Comparison of ENCODE assay signal across 2 cellular contexts in the genomic region with DNA sequence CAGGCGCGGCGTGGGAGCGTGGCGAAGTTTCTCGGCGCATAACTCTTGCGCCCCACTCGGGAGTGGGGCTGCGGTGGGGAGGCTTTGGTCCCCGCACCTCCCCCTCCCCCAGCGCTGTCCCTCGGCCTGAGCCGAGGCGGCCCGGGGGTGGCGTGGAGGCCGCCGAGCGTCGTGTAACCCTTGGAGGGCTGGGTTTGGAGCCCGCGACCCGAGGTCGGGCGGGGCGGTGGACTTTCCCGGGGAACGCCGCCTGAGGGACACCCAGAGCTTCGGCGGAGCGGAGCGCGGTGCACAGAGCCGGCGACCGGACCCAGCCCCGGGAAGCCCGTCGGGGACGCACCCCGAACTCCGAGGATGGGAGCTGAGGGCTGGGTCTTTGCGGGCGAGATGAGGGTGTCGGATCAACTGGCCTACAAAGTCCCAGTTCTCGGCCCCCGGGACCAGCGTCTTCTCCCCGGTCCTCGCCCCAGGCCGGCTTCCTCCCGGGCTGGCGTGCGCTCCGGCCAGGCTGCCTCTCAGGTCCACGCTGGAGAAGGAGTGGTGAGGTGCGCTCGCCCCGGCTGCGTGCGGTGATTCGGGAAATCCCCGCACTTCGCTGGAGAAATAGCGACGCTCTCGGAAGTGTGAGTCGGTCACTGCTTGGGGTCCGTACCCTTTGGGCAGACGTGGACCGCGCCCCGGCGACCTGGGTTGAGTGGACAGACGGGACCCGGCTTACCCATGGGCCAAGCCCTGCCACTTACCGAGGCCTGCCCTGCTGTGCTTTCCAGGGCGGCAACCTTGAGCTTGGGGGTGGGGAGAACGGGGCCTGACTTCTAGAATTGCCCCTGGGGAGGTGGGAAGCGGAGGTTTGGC.
TF ChIP-seq lines count a peak whose summit lies in the region.

No MANE protein-coding gene starts in this region.

TF ChIP-seq in SK-N-SH, 30 proteins besides CTCF, POLR2A, EP300 and RAD21 (continued from another document):
- TF ChIP-seq, protein P1, sequence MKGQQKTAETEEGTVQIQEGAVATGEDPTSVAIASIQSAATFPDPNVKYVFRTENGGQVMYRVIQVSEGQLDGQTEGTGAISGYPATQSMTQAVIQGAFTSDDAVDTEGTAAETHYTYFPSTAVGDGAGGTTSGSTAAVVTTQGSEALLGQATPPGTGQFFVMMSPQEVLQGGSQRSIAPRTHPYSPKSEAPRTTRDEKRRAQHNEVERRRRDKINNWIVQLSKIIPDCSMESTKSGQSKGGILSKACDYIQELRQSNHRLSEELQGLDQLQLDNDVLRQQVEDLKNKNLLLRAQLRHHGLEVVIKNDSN (IDR thresholded peaks at IDR 0.05; ENCODE audit: borderline replicate concordance, low read depth), result no peak
- TF ChIP-seq NFIC (IDR thresholded peaks at IDR 0.05; ENCODE audit: borderline replicate concordance), result no peak
- no peak for TF ChIP-seq RFX5 (IDR thresholded peaks at IDR 0.05; ENCODE audit: low read length)
- TF ChIP-seq, protein P2, sequence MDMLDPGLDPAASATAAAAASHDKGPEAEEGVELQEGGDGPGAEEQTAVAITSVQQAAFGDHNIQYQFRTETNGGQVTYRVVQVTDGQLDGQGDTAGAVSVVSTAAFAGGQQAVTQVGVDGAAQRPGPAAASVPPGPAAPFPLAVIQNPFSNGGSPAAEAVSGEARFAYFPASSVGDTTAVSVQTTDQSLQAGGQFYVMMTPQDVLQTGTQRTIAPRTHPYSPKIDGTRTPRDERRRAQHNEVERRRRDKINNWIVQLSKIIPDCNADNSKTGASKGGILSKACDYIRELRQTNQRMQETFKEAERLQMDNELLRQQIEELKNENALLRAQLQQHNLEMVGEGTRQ (IDR thresholded peaks at IDR 0.05; ENCODE audit: borderline replicate concordance, low read depth, low read length), result no peak
- TF ChIP-seq FOSL2 (IDR thresholded peaks at IDR 0.05; ENCODE audit: borderline replicate concordance, low read depth), result no peak
- no peak for TF ChIP-seq JUND (IDR thresholded peaks at IDR 0.05)
- TF ChIP-seq, protein P3, sequence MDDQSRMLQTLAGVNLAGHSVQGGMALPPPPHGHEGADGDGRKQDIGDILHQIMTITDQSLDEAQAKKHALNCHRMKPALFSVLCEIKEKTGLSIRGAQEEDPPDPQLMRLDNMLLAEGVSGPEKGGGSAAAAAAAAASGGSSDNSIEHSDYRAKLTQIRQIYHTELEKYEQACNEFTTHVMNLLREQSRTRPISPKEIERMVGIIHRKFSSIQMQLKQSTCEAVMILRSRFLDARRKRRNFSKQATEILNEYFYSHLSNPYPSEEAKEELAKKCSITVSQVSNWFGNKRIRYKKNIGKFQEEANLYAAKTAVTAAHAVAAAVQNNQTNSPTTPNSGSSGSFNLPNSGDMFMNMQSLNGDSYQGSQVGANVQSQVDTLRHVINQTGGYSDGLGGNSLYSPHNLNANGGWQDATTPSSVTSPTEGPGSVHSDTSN (IDR thresholded peaks at IDR 0.05), result no peak
- TF ChIP-seq TAF1 (IDR thresholded peaks at IDR 0.05; ENCODE audit: borderline replicate concordance, low read depth, low read length), result no peak
- no peak for TF ChIP-seq RCOR1 (IDR thresholded peaks at IDR 0.05; ENCODE audit: low read length)
- TF ChIP-seq GABPA (IDR thresholded peaks at IDR 0.05; ENCODE audit: low read depth), result no peak

TF ChIP-seq in SK-N-SH treated with all-trans-retinoic acid at 6 μM for 48 hours, 23 proteins besides CTCF, POLR2A, EP300 and RAD21 (continued from another document):
- TF ChIP-seq, protein P4, sequence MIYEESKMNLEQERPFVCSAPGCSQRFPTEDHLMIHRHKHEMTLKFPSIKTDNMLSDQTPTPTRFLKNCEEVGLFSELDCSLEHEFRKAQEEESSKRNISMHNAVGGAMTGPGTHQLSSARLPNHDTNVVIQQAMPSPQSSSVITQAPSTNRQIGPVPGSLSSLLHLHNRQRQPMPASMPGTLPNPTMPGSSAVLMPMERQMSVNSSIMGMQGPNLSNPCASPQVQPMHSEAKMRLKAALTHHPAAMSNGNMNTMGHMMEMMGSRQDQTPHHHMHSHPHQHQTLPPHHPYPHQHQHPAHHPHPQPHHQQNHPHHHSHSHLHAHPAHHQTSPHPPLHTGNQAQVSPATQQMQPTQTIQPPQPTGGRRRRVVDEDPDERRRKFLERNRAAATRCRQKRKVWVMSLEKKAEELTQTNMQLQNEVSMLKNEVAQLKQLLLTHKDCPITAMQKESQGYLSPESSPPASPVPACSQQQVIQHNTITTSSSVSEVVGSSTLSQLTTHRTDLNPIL (CRISPR knock-in tag; IDR thresholded peaks at IDR 0.05; ENCODE audit: low read depth), result no peak
- TF ChIP-seq TCF4 (CRISPR knock-in tag; IDR thresholded peaks at IDR 0.05; ENCODE audit: borderline replicate concordance) (no peak), ZFP3 (CRISPR knock-in tag; IDR thresholded peaks at IDR 0.05) (no peak), ZNF565 (CRISPR knock-in tag; conservative IDR thresholded peaks at IDR 0.05; ENCODE audit: low read depth) (no peak), CSRNP3 (CRISPR knock-in tag; IDR thresholded peaks at IDR 0.05) (no peak)
